ENCODE assay signal across 1 cellular context in genomic region chr17:81926451-81927144, GRCh38.
TF ChIP-seq lines count a peak whose summit lies in the region.

No MANE protein-coding gene starts in this region.

TF ChIP-seq in HepG2, 621 proteins besides CTCF, POLR2A, EP300 and RAD21 (continued from another document and continues in another):
- TF ChIP-seq ZBTB2 (CRISPR knock-in tag; IDR thresholded peaks at IDR 0.05; ENCODE audit: low read depth) (peak; percentile 36; the same call in 1 of the 2 replicates), ONECUT2 (CRISPR knock-in tag; IDR thresholded peaks at IDR 0.05) (no peak), SMARCE1 (IDR thresholded peaks at IDR 0.05; ENCODE audit: borderline replicate concordance) (no peak), HDAC2 (CRISPR knock-in tag; IDR thresholded peaks at IDR 0.05) (peak; percentile 39; the same call in 1 of the 2 replicates), POLR2G (IDR thresholded peaks at IDR 0.05; ENCODE audit: low read depth, low read length) (peak; percentile 62; the same call in 1 of the 2 replicates), NCOA2 (CRISPR knock-in tag; IDR thresholded peaks at IDR 0.05) (peak; percentile 8; the same call in 1 of the 2 replicates), PHB2 (IDR thresholded peaks at IDR 0.05; ENCODE audit: partially characterized antibody) (no peak), GLMP (CRISPR knock-in tag; IDR thresholded peaks at IDR 0.05; ENCODE audit: borderline replicate concordance) (no peak), RARA (CRISPR knock-in tag; IDR thresholded peaks at IDR 0.05) (peak; percentile 55), ETS1 (CRISPR knock-in tag; IDR thresholded peaks at IDR 0.05) (0 out of 2 replicates have a peak, but pooled peaks have one; percentile 11), HIVEP1 (CRISPR knock-in tag; IDR thresholded peaks at IDR 0.05) (peak; percentile 94), ZNF614 (CRISPR knock-in tag; IDR thresholded peaks at IDR 0.05; ENCODE audit: borderline replicate concordance) (peak; percentile 17; the same call in 1 of the 2 replicates), BATF2 (CRISPR knock-in tag; IDR thresholded peaks at IDR 0.05) (no peak), POGZ (CRISPR knock-in tag; IDR thresholded peaks at IDR 0.05) (peak; percentile 59; the same call in 1 of the 2 replicates), NR2F6 (IDR thresholded peaks at IDR 0.05) (peak; percentile 98), NR2F6 (CRISPR knock-in tag; IDR thresholded peaks at IDR 0.05) (peak; percentile 97), ZIK1 (CRISPR knock-in tag; IDR thresholded peaks at IDR 0.05; ENCODE audit: borderline replicate concordance, low read depth) (no peak), TOE1 (CRISPR knock-in tag; IDR thresholded peaks at IDR 0.05) (no peak), TBX2 (CRISPR knock-in tag; IDR thresholded peaks at IDR 0.05; ENCODE audit: borderline replicate concordance) (peak; percentile 69; the same call in 1 of the 2 replicates), BRCA1 (CRISPR knock-in tag; IDR thresholded peaks at IDR 0.05) (0 out of 2 replicates have a peak, but pooled peaks have one; percentile 47), ZNF329 (CRISPR knock-in tag; IDR thresholded peaks at IDR 0.05; ENCODE audit: low read depth) (peak; percentile 34; the same call in 1 of the 2 replicates), POLR2AphosphoS5 (IDR thresholded peaks at IDR 0.05; ENCODE audit: low read depth, low read length) (peak; percentile 62), RFXAP (CRISPR knock-in tag; IDR thresholded peaks at IDR 0.05; ENCODE audit: borderline replicate concordance) (0 out of 2 replicates have a peak, but pooled peaks have one; percentile 52), ZSCAN25 (CRISPR knock-in tag; IDR thresholded peaks at IDR 0.05) (peak; percentile 95), EEA1 (CRISPR knock-in tag; IDR thresholded peaks at IDR 0.05; ENCODE audit: borderline replicate concordance) (0 out of 2 replicates have a peak, but pooled peaks have one; percentile 37), SUZ12 (IDR thresholded peaks at IDR 0.05; ENCODE audit: low read depth, low read length) (no peak), ZFY (CRISPR knock-in tag; IDR thresholded peaks at IDR 0.05) (peak; percentile 62; the same call in 1 of the 2 replicates), EED (CRISPR knock-in tag; IDR thresholded peaks at IDR 0.05) (0 out of 2 replicates have a peak, but pooled peaks have one; percentile 7), SOX5 (CRISPR knock-in tag; IDR thresholded peaks at IDR 0.05; ENCODE audit: borderline replicate concordance) (peak; percentile 45; the same call in 1 of the 2 replicates), ZNF235 (CRISPR knock-in tag; IDR thresholded peaks at IDR 0.05; ENCODE audit: borderline replicate concordance) (no peak), SRF (IDR thresholded peaks at IDR 0.05; ENCODE audit: low read depth, low read length) (peak; percentile 82; the same call in 1 of the 2 replicates), THRA (CRISPR knock-in tag; IDR thresholded peaks at IDR 0.05; ENCODE audit: borderline replicate concordance) (0 out of 2 replicates have a peak, but pooled peaks have one; percentile 16), GATAD2A (CRISPR knock-in tag; IDR thresholded peaks at IDR 0.05) (peak; percentile 46)
- TF ChIP-seq, protein P1, sequence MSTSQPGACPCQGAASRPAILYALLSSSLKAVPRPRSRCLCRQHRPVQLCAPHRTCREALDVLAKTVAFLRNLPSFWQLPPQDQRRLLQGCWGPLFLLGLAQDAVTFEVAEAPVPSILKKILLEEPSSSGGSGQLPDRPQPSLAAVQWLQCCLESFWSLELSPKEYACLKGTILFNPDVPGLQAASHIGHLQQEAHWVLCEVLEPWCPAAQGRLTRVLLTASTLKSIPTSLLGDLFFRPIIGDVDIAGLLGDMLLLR (CRISPR knock-in tag; IDR thresholded peaks at IDR 0.05) = peak; percentile 35; the same call in 1 of the 2 replicates
- TF ChIP-seq, protein P2, sequence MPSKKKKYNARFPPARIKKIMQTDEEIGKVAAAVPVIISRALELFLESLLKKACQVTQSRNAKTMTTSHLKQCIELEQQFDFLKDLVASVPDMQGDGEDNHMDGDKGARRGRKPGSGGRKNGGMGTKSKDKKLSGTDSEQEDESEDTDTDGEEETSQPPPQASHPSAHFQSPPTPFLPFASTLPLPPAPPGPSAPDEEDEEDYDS (CRISPR knock-in tag; IDR thresholded peaks at IDR 0.05) = peak; percentile 91
- TF ChIP-seq, protein P3, sequence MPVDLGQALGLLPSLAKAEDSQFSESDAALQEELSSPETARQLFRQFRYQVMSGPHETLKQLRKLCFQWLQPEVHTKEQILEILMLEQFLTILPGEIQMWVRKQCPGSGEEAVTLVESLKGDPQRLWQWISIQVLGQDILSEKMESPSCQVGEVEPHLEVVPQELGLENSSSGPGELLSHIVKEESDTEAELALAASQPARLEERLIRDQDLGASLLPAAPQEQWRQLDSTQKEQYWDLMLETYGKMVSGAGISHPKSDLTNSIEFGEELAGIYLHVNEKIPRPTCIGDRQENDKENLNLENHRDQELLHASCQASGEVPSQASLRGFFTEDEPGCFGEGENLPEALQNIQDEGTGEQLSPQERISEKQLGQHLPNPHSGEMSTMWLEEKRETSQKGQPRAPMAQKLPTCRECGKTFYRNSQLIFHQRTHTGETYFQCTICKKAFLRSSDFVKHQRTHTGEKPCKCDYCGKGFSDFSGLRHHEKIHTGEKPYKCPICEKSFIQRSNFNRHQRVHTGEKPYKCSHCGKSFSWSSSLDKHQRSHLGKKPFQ (CRISPR knock-in tag; IDR thresholded peaks at IDR 0.05; ENCODE audit: insufficient replicate concordance) = peak; percentile 43
- TF ChIP-seq, protein P4, sequence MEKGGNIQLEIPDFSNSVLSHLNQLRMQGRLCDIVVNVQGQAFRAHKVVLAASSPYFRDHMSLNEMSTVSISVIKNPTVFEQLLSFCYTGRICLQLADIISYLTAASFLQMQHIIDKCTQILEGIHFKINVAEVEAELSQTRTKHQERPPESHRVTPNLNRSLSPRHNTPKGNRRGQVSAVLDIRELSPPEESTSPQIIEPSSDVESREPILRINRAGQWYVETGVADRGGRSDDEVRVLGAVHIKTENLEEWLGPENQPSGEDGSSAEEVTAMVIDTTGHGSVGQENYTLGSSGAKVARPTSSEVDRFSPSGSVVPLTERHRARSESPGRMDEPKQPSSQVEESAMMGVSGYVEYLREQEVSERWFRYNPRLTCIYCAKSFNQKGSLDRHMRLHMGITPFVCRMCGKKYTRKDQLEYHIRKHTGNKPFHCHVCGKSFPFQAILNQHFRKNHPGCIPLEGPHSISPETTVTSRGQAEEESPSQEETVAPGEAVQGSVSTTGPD (CRISPR knock-in tag; IDR thresholded peaks at IDR 0.05) = peak; percentile 75; the same call in 1 of the 2 replicates
- TF ChIP-seq, protein P5, sequence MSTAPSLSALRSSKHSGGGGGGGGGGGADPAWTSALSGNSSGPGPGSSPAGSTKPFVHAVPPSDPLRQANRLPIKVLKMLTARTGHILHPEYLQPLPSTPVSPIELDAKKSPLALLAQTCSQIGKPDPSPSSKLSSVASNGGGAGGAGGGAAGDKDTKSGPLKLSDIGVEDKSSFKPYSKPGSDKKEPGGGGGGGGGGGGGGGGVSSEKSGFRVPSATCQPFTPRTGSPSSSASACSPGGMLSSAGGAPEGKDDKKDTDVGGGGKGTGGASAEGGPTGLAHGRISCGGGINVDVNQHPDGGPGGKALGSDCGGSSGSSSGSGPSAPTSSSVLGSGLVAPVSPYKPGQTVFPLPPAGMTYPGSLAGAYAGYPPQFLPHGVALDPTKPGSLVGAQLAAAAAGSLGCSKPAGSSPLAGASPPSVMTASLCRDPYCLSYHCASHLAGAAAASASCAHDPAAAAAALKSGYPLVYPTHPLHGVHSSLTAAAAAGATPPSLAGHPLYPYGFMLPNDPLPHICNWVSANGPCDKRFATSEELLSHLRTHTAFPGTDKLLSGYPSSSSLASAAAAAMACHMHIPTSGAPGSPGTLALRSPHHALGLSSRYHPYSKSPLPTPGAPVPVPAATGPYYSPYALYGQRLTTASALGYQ (CRISPR knock-in tag; IDR thresholded peaks at IDR 0.05) = peak; percentile 53; the same call in 1 of the 2 replicates
- TF ChIP-seq, protein P6, sequence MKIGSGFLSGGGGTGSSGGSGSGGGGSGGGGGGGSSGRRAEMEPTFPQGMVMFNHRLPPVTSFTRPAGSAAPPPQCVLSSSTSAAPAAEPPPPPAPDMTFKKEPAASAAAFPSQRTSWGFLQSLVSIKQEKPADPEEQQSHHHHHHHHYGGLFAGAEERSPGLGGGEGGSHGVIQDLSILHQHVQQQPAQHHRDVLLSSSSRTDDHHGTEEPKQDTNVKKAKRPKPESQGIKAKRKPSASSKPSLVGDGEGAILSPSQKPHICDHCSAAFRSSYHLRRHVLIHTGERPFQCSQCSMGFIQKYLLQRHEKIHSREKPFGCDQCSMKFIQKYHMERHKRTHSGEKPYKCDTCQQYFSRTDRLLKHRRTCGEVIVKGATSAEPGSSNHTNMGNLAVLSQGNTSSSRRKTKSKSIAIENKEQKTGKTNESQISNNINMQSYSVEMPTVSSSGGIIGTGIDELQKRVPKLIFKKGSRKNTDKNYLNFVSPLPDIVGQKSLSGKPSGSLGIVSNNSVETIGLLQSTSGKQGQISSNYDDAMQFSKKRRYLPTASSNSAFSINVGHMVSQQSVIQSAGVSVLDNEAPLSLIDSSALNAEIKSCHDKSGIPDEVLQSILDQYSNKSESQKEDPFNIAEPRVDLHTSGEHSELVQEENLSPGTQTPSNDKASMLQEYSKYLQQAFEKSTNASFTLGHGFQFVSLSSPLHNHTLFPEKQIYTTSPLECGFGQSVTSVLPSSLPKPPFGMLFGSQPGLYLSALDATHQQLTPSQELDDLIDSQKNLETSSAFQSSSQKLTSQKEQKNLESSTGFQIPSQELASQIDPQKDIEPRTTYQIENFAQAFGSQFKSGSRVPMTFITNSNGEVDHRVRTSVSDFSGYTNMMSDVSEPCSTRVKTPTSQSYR (CRISPR knock-in tag; IDR thresholded peaks at IDR 0.05; ENCODE audit: borderline replicate concordance) = peak; percentile 44; the same call in 1 of the 2 replicates
- TF ChIP-seq, protein P7, sequence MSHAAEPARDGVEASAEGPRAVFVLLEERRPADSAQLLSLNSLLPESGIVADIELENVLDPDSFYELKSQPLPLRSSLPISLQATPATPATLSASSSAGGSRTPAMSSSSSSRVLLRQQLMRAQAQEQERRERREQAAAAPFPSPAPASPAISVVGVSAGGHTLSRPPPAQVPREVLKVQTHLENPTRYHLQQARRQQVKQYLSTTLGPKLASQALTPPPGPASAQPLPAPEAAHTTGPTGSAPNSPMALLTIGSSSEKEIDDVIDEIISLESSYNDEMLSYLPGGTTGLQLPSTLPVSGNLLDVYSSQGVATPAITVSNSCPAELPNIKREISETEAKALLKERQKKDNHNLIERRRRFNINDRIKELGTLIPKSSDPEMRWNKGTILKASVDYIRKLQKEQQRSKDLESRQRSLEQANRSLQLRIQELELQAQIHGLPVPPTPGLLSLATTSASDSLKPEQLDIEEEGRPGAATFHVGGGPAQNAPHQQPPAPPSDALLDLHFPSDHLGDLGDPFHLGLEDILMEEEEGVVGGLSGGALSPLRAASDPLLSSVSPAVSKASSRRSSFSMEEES (CRISPR knock-in tag; IDR thresholded peaks at IDR 0.05) = no peak; the same call in none of the 2 replicates
- TF ChIP-seq, protein P8, sequence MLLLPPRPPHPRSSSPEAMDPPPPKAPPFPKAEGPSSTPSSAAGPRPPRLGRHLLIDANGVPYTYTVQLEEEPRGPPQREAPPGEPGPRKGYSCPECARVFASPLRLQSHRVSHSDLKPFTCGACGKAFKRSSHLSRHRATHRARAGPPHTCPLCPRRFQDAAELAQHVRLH (CRISPR knock-in tag; IDR thresholded peaks at IDR 0.05; ENCODE audit: borderline replicate concordance, low read depth) = no peak
